27 cellular contexts compared by ENCODE assay signal in genomic region chr12:84919271-84919670, GRCh38. TPM values are rescaled to one million over a fixed set of nuclear protein-coding genes. Genes with fewer than 3 reads are reported as not detected.
DNase-seq lines count a peak whose midpoint lies in the region; FAIRE-seq and TF ChIP-seq lines count a peak whose summit lies in the region.
"Had no signal": no experiment of that assay in that cellular context is flagged by ENCODE, and none has a peak within 500 bp of the region (broad histone marks: within the 10 kb centered on the region; RNA-seq: fewer than 3 reads in every experiment).

No MANE protein-coding gene starts in this region.

- no peaks in the 10 kb centered on the region for H3K9me3 ChIP-seq in keratinocyte (ENCODE audit: control insufficient read depth, low read depth, low read length)
- H3K9me3 ChIP-seq: Caco-2, gastrocnemius medialis, right atrium auricular region had no signal

- dilution Hi-C loops in keratinocyte (cut with MboI; ENCODE audit: extremely low pct_ligation_motif_present, low sequenced_read_pairs), result no loop called here

- H3K36me3 ChIP-seq in bronchial epithelial cell (ENCODE audit: control insufficient read depth, insufficient read depth, low read length) (no peaks in the 10 kb centered on the region), keratinocyte (ENCODE audit: control insufficient read depth in 2 of 2, extremely low read depth in 1 of 2, insufficient read depth in 2 of 2, low read length in 2 of 2) (no peaks in the 10 kb centered on the region)
- H3K36me3 ChIP-seq: gastrocnemius medialis, neural progenitor cell, right atrium auricular region had no signal

- H3K27me3 ChIP-seq in bronchial epithelial cell (ENCODE audit: control insufficient read depth, insufficient read depth, low read length) (no peaks in the 10 kb centered on the region), keratinocyte (ENCODE audit: control insufficient read depth, extremely low read depth, insufficient read depth, low read length) (no peaks in the 10 kb centered on the region)
- H3K27me3 ChIP-seq: right atrium auricular region had no signal

- FAIRE-seq in bronchial epithelial cell (lab: Jason Lieb, UNC) (no peak), keratinocyte (lab: Jason Lieb, UNC) (peak; percentile 52)
- FAIRE-seq: GM12878 had no signal

- no peaks in the 10 kb centered on the region for H3K9me1 ChIP-seq in keratinocyte (ENCODE audit: control insufficient read depth, extremely low read depth, insufficient read depth, low read length)

- H3K79me2 ChIP-seq in keratinocyte (ENCODE audit: control insufficient read depth, insufficient read depth, low read length), result no peaks in the 10 kb centered on the region
- H3K79me2 ChIP-seq: hepatocyte had no signal

- H3K4me3 ChIP-seq in bronchial epithelial cell (ENCODE audit: low read depth, low read length) (no peak overlapping the region), keratinocyte (ENCODE audit: control insufficient read depth in 2 of 3, extremely low read depth in 1 of 3, insufficient read depth in 2 of 3, low read depth in 1 of 3, low read length in 3 of 3) (no peak overlapping the region)
- H3K4me3 ChIP-seq: gastrocnemius medialis, GM12878, hepatocyte, neural progenitor cell, right atrium auricular region, SK-N-MC had no signal

- no peak overlapping the region for H3K4me2 ChIP-seq in keratinocyte (ENCODE audit: control insufficient read depth, extremely low read depth, insufficient read depth, low read depth, low read length)
- H3K4me2 ChIP-seq: hepatocyte, neural progenitor cell had no signal

- no peak overlapping the region for H3K9ac ChIP-seq in keratinocyte (ENCODE audit: control insufficient read depth, extremely low read depth, insufficient read depth, low read length)
- H3K9ac ChIP-seq: neural progenitor cell had no signal

- peaks cover 18% of the 10 kb centered on the region for H3K4me1 ChIP-seq in keratinocyte (ENCODE audit: control insufficient read depth, extremely low read depth, insufficient read depth, low read length)
- H3K4me1 ChIP-seq: Caco-2, gastrocnemius medialis, neural progenitor cell, right atrium auricular region had no signal

- TF ChIP-seq CTCF in bronchial epithelial cell (IDR thresholded peaks at IDR 0.05; ENCODE audit: insufficient read depth, low read length, severe bottlenecking) (no peak), keratinocyte (optimal IDR thresholded peaks at IDR 0.05 in 1 of 3, IDR thresholded peaks at IDR 0.05 in 1 of 3, conservative IDR thresholded peaks at IDR 0.05 in 1 of 3; ENCODE audit: extremely low read depth in 1 of 3, insufficient read depth in 2 of 3, low read length in 3 of 3) (no peak)

- peak overlapping the region; percentile 54 for H3K27ac ChIP-seq in keratinocyte (ENCODE audit: control insufficient read depth, insufficient read depth, low read length)
- H3K27ac ChIP-seq: C4-2B, gastrocnemius medialis, hepatocyte, neural progenitor cell, right atrium auricular region, SK-N-MC had no signal

- no peaks in the 10 kb centered on the region for H4K20me1 ChIP-seq in keratinocyte (ENCODE audit: control insufficient read depth, extremely low read depth, insufficient read depth, low read length)

- peak; percentile 2 for DNase-seq in EL
- DNase-seq in NCI-H226, result peak; percentile 73
- DNase-seq in bronchial epithelial cell (ENCODE audit: low read depth), result peak; percentile 80
- DNase-seq in keratinocyte (ENCODE audit: low read depth, low spot score), result no peak
- no peak for DNase-seq in T-helper 2 cell
- no peak for DNase-seq in 8988T
- no peak for DNase-seq in stimulated activated CD4-positive, alpha-beta T cell treated with anti-CD3 and anti-CD28 coated beads, Interleukin-2, amount 100 ng/mL, for 48 hours
- DNase-seq in NCI-H2081 (lab: John Stamatoyannopoulos, UW), result no peak
- DNase-seq: activated CD4-positive, alpha-beta T cell treated with anti-CD3 and anti-CD28 coated beads for 1 hour; activated CD8-positive, alpha-beta T cell treated with anti-CD3 and anti-CD28 coated beads for 36 hours; activated effector memory CD4-positive, alpha-beta T cell treated with Interleukin-2 at 50 U/mL for 16 hours; activated T-cell treated with anti-CD3 and anti-CD28 coated beads for 4 hours; Caco-2; DND-41; gastrocnemius medialis; NCI-H1105 treated with DMSO at 0.1 percent for 48 hours; NCI-H2029; NCI-H2227 treated with DMSO at 0.1 percent for 48 hours; NCI-H69; trophoblast cell had no signal

- H2AFZ ChIP-seq in keratinocyte (ENCODE audit: control insufficient read depth, low read length), result no peak overlapping the region
- H2AFZ ChIP-seq: hepatocyte, neural progenitor cell had no signal

RNA-seq across cellular contexts. Expression of gene SLC6A15, which starts 6.7 kb away (rescaled TPM):
- total RNA-seq in bronchial epithelial cell, result 22.9 and 65.0 TPM in 2 replicates
- polyA plus RNA-seq in keratinocyte, result 7.4 to 18.9 TPM (median 14.0 TPM) in 3 replicates
- polyA plus RNA-seq in keratinocyte (2011; ENCODE audit: low read depth), result 21.9 TPM
- polyA plus RNA-seq in keratinocyte (2011; cell fraction: cytosol; rRNA removed), result 3.6 and 7.5 TPM in 2 replicates
- 34.2 and 48.0 TPM in 2 replicates for polyA plus RNA-seq in keratinocyte (2011; cell fraction: nucleus; rRNA removed)
- polyA plus RNA-seq in keratinocyte (2012; ENCODE audit: low replicate concordance), result 18.2 and 22.2 TPM in 2 replicates
- 15.7 to 26.9 TPM (median 19.1 TPM) in 3 replicates for polyA minus RNA-seq in keratinocyte
- 11.5 TPM for polyA minus RNA-seq in keratinocyte (2011; cell fraction: cytosol; rRNA and poly(A)+ RNA removed)
- polyA minus RNA-seq in keratinocyte (2011; cell fraction: nucleus; rRNA and poly(A)+ RNA removed), result 44.7 and 87.0 TPM in 2 replicates
- total RNA-seq: activated CD8-positive, alpha-beta T cell treated with anti-CD3 and anti-CD28 coated beads for 36 hours; Caco-2; GM12878; M059J; right atrium auricular region had no signal

Comparison
In these comparisons a context has a peak if more than half of its experiments do, and no peak if none do; other contexts are left out.
1. DNase-seq: peak in EL (single experiment), NCI-H226 (single experiment) and bronchial epithelial cell (single experiment); none in keratinocyte (single experiment), T-helper 2 cell (0 of 5), 8988T (single experiment), stimulated activated CD4-positive, alpha-beta T cell treated with anti-CD3 and anti-CD28 coated beads, Interleukin-2, amount 100 ng/mL, for 48 hours (0 of 2) and NCI-H2081 (0 of 2).